21 cellular contexts compared by ENCODE assay signal in the genomic region with DNA sequence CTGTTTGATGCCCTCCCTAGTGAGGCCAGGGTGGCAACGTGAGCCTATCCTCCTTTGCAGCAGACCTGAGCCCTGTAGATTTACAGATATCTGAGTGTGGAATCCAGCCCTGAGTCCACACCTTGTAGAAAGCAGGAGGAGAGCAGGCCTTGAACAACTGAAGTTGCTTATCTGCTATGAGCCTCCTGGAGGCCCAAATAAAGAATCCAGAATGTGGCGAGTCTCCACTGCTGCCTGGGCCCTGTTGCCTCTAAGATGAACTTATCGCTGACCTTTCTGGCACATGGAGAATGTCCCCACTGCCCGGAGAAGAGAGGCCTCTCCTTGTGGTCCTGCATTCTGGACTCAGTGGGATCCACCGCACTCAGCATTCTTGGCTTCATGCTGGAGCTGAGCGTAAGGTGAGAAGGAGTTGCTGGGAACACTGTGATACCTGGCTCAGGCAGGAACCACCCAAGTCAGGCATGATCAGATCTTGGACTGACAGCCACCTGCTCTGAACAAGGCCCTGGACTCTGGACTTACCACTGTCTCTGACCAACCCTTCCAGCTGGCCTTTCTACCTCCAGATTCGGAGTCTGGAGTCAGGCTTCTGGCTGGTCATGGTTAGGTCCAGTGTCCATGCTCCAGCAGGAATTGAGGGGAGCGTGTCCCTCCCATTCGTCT. TPM values are rescaled to one million over a fixed set of nuclear protein-coding genes. Genes with fewer than 3 reads are reported as not detected.
A peak's percentile ranks its signal among the peaks of the same experiment; 100 is the strongest.
DNase-seq lines count a peak whose midpoint lies in the region; ATAC-seq and TF ChIP-seq lines count a peak whose summit lies in the region.
"Had no signal": no experiment of that assay in that cellular context is flagged by ENCODE, and none has a peak within 500 bp of the region (broad histone marks: within the 10 kb centered on the region; RNA-seq: fewer than 3 reads in every experiment).

No MANE protein-coding gene starts in this region.

- no peaks in the 10 kb centered on the region for H3K36me3 ChIP-seq in psoas muscle (ENCODE audit: insufficient read depth in 1 of 2, low read depth in 1 of 2)
- H3K36me3 ChIP-seq: HAP-1, SJSA1 had no signal

- no peak for TF ChIP-seq CTCF in type B pancreatic cell (conservative IDR thresholded peaks at IDR 0.05)
- no peak for TF ChIP-seq CTCF in psoas muscle (IDR thresholded peaks at IDR 0.05)
- TF ChIP-seq CTCF in endothelial cell (IDR thresholded peaks at IDR 0.05; ENCODE audit: unreplicated experiment): no peak
- TF ChIP-seq CTCF in GM20000 (IDR thresholded peaks at IDR 0.05; ENCODE audit: extremely low read depth, missing control alignments): no peak

- intact Hi-C loops in psoas muscle (cut with DNase I): no loop called here

- H3K27ac ChIP-seq in psoas muscle: no peak overlapping the region
- H3K27ac ChIP-seq: 22Rv1, C4-2B, SJSA1 had no signal

- H3K27me3 Mint-ChIP-seq in type B pancreatic cell (no peaks in the 10 kb centered on the region), endothelial cell (ENCODE audit: unreplicated experiment) (peaks cover 3% of the 10 kb centered on the region)

- peaks cover 19% of the 10 kb centered on the region for H3K4me1 Mint-ChIP-seq in type B pancreatic cell (ENCODE audit: unreplicated experiment)
- H3K4me1 Mint-ChIP-seq in endothelial cell (ENCODE audit: unreplicated experiment): no peaks in the 10 kb centered on the region

- peak overlapping the region; percentile 21 for H3K27ac Mint-ChIP-seq in type B pancreatic cell
- H3K27ac Mint-ChIP-seq in endothelial cell (ENCODE audit: unreplicated experiment): no peak overlapping the region
- H3K27ac Mint-ChIP-seq: CD8-positive, alpha-beta memory T cell had no signal

- H3K27me3 ChIP-seq in psoas muscle (ENCODE audit: insufficient read depth in 3 of 3, low read length in 2 of 3): no peaks in the 10 kb centered on the region
- H3K27me3 ChIP-seq: SJSA1 had no signal

- H3K36me3 Mint-ChIP-seq in type B pancreatic cell (no peaks in the 10 kb centered on the region), endothelial cell (ENCODE audit: low read depth, unreplicated experiment) (no peaks in the 10 kb centered on the region)

- H3K4me3 ChIP-seq in psoas muscle: no peak overlapping the region
- H3K4me3 ChIP-seq: HAP-1, SJSA1 had no signal

- no peaks in the 10 kb centered on the region for H3K9me3 ChIP-seq in psoas muscle
- H3K9me3 ChIP-seq: HAP-1, SJSA1 had no signal

- no peak for ATAC-seq in psoas muscle
- ATAC-seq: Right ventricle myocardium inferior had no signal

- 87 to 93% (median 90%) methylated on average over 9 of the region's 9 CpGs for WGBS in psoas muscle, 3 donors

- H3K4me3 Mint-ChIP-seq in type B pancreatic cell (no peak overlapping the region), endothelial cell (ENCODE audit: unreplicated experiment) (no peak overlapping the region)

- peaks cover 4% of the 10 kb centered on the region for H3K4me1 ChIP-seq in psoas muscle
- H3K4me1 ChIP-seq: SJSA1 had no signal

- peak; percentile 25 for DNase-seq in activated effector memory CD4-positive, alpha-beta T cell treated with anti-CD3 and anti-CD28 coated beads, Interleukin-2, amount 50 U/mL, for 16 hours
- DNase-seq in activated effector memory CD4-positive, alpha-beta T cell treated with Interleukin-2 at 50 U/mL for 16 hours: no peak
- DNase-seq in islet precursor cell (peak; percentile 40), mucosa of gallbladder (ENCODE audit: low spot score) (peak; percentile 68), type B pancreatic cell (ENCODE audit: extremely low spot score, unreplicated experiment) (no peak), psoas muscle (no peak), endothelial cell (ENCODE audit: low spot score) (no peak), GM20000 (ENCODE audit: low spot score) (no peak)
- DNase-seq: CD8-positive, alpha-beta memory T cell; MV-4-11; NCI-H1694 treated with DMSO at 0.1 percent for 48 hours; NCI-H446; NCI-H526; OCI-M1 had no signal

- H3K9me3 Mint-ChIP-seq in type B pancreatic cell: no peaks in the 10 kb centered on the region
- H3K9me3 Mint-ChIP-seq in endothelial cell (ENCODE audit: unreplicated experiment): no peaks in the 10 kb centered on the region
- H3K9me3 Mint-ChIP-seq: CD8-positive, alpha-beta memory T cell had no signal

RNA-seq across cellular contexts. Expression of gene MANBAL, which starts 5.8 kb away (rescaled TPM):
- total RNA-seq in mucosa of gallbladder: 51.6 TPM
- total RNA-seq in type B pancreatic cell (ENCODE audit: low replicate concordance): 35.5 and 40.4 TPM in 2 replicates
- total RNA-seq in psoas muscle: 10 to 100 TPM; 10.5 to 16.3 (median 11.5) TPM
- 10 to 100 TPM; 17.1 to 40.1 (median 21.9) TPM for polyA plus RNA-seq in psoas muscle
- total RNA-seq in endothelial cell (ENCODE audit: unreplicated experiment): 35.6 TPM

RNA-seq across cellular contexts. Expression of gene GHRH, which starts 22.0 kb away (rescaled TPM):
- not detected for total RNA-seq in mucosa of gallbladder
- total RNA-seq in type B pancreatic cell (ENCODE audit: low replicate concordance): 0.77 and 3.9 TPM in 2 replicates
- total RNA-seq in psoas muscle: not detected
- polyA plus RNA-seq in psoas muscle: not detected
- total RNA-seq in endothelial cell (ENCODE audit: unreplicated experiment): not detected
- total RNA-seq: CD8-positive, alpha-beta memory T cell; Daoy; M059J; Right ventricle myocardium inferior; SJSA1 had no signal
- polyA plus RNA-seq: CD8-positive, alpha-beta memory T cell had no signal

Comparison
In these comparisons a context has a peak if more than half of its experiments do, and no peak if none do; other contexts are left out.
1. DNase-seq: peak in activated effector memory CD4-positive, alpha-beta T cell treated with anti-CD3 and anti-CD28 coated beads, Interleukin-2, amount 50 U/mL, for 16 hours (single experiment), islet precursor cell (single experiment) and mucosa of gallbladder (single experiment); none in activated effector memory CD4-positive, alpha-beta T cell treated with Interleukin-2 at 50 U/mL for 16 hours (single experiment), type B pancreatic cell (single experiment), psoas muscle (0 of 2), endothelial cell (single experiment) and GM20000 (single experiment).